ENCODE assay signal across 15 cellular contexts in genomic region chr20:44912189-44912588, GRCh38. TPM values are rescaled to one million over a fixed set of nuclear protein-coding genes. Genes with fewer than 3 reads are reported as not detected.
DNase-seq lines count a peak whose midpoint lies in the region; ATAC-seq and TF ChIP-seq lines count a peak whose summit lies in the region.
"Had no signal": no experiment of that assay in that cellular context is flagged by ENCODE, and none has a peak within 500 bp of the region (broad histone marks: within the 10 kb centered on the region; RNA-seq: fewer than 3 reads in every experiment).

No MANE protein-coding gene starts in this region.

- POLR2A ChIA-PET in PC-3 (lab: Charles Lee; ENCODE audit: unreplicated experiment), result no interaction called here

- H3K36me3 ChIP-seq in PC-3 (ENCODE audit: low read depth, low read length), result peaks cover 34% of the 10 kb centered on the region

- peak overlapping the region; percentile 87 for H3K4me2 ChIP-seq in PC-3 (ENCODE audit: low read length)

- H3K4me1 Mint-ChIP-seq in T-helper 2 cell treated with Interferon-gamma antibody and Interleukin-4, amounts not matched to agents 5 μg/mL and 100 μg/mL, for 36 hours (ENCODE audit: low read depth), result peaks cover 22% of the 10 kb centered on the region
- H3K4me1 Mint-ChIP-seq in nephron, result peaks cover 4% of the 10 kb centered on the region

- intact Hi-C loops in PC-3 (cut with micrococcal nuclease), result loop anchor here (5.0 kb wide), 1 partner anchor 380 kb away; no protein-coding TSS in a partner anchor

- CTCF ChIA-PET in PC-3 (lab: Charles Lee), result interaction anchor here (1.2 kb wide), 1 partner anchor 183 kb away, joined by 3 read pairs; no protein-coding TSS in a partner anchor

- ATAC-seq in PC-3 (no peak), GM21717 (IDR thresholded peaks at IDR 0.05; ENCODE audit: unreplicated experiment) (no peak), esophagus mucosa (no peak)

- H3K9me2 ChIP-seq in PC-3 (replicated peaks; ENCODE audit: low read length), result no peaks in the 10 kb centered on the region

- H3K79me2 ChIP-seq in PC-3 (ENCODE audit: low read length), result peaks cover 14% of the 10 kb centered on the region; the same call in 1 of the 2 replicates

- H3K36me3 Mint-ChIP-seq in T-helper 2 cell treated with Interferon-gamma antibody and Interleukin-4, amounts not matched to agents 5 μg/mL and 100 μg/mL, for 36 hours (ENCODE audit: low read depth), result peaks cover 29% of the 10 kb centered on the region
- H3K36me3 Mint-ChIP-seq in nephron (ENCODE audit: low read depth), result peaks cover 20% of the 10 kb centered on the region

- no peak overlapping the region for H2AFZ ChIP-seq in PC-3 (ENCODE audit: low read length)

- BruUV-seq in PC-3 (replicated peaks; lab: Mats Ljungman, UMichigan), result no TSS peak

- TF ChIP-seq CTCF in PC-3 (conservative IDR thresholded peaks at IDR 0.05; ENCODE audit: low read depth, low read length) (no peak), nephron (IDR thresholded peaks at IDR 0.05; ENCODE audit: unreplicated experiment in 3 of 3) (no peak)

- peak overlapping the region; percentile 9 for H3K27ac Mint-ChIP-seq in T-helper 2 cell treated with Interferon-gamma antibody and Interleukin-4, amounts not matched to agents 5 μg/mL and 100 μg/mL, for 36 hours
- no peak overlapping the region for H3K27ac Mint-ChIP-seq in nephron
- H3K27ac Mint-ChIP-seq: B cell had no signal

- peaks cover 6% of the 10 kb centered on the region; the same call in 1 of the 2 replicates for H3K4me1 ChIP-seq in PC-3 (ENCODE audit: insufficient read depth, low read length)

- no peak overlapping the region for H3K9ac ChIP-seq in PC-3 (ENCODE audit: low read length)

- no peaks in the 10 kb centered on the region for H4K20me1 ChIP-seq in PC-3 (ENCODE audit: low read length)

- no peak for DNase-seq in T-helper 2 cell treated with Interferon-gamma antibody and Interleukin-4, amounts not matched to agents 5 μg/mL and 100 μg/mL, for 36 hours (ENCODE audit: low spot score)
- DNase-seq in T-helper 2 cell (no peak), PC-3 (no peak)
- DNase-seq: activated gamma-delta T cell treated with Interleukin-2 at 50 U/mL for 16 hours; central memory CD4-positive, alpha-beta T cell; erythroblast; mesenchymal stem cell; NCI-H187 treated with DMSO at 0.1 percent for 48 hours; stimulated activated CD4-positive, alpha-beta T cell treated with anti-CD3 and anti-CD28 coated beads, Interleukin-4, amount 100 ng/mL, for 24 hours had no signal

- peaks cover 7% of the 10 kb centered on the region for H3F3A ChIP-seq in PC-3 (ENCODE audit: low read length, unreplicated experiment)

- no peaks in the 10 kb centered on the region for H3K9me3 ChIP-seq in PC-3 (ENCODE audit: low read length)
- H3K9me3 ChIP-seq: upper lobe of right lung had no signal

- no peaks in the 10 kb centered on the region for H3K27me3 ChIP-seq in PC-3 (ENCODE audit: low read length)
- H3K27me3 ChIP-seq: upper lobe of right lung had no signal

- H3K4me3 Mint-ChIP-seq in T-helper 2 cell treated with Interferon-gamma antibody and Interleukin-4, amounts not matched to agents 5 μg/mL and 100 μg/mL, for 36 hours, result no peak overlapping the region
- peak overlapping the region; percentile 73 to 82 (median 76) for H3K4me3 Mint-ChIP-seq in nephron

- no peaks in the 10 kb centered on the region for H3K27me3 Mint-ChIP-seq in T-helper 2 cell treated with Interferon-gamma antibody and Interleukin-4, amounts not matched to agents 5 μg/mL and 100 μg/mL, for 36 hours (ENCODE audit: low read depth)
- no peaks in the 10 kb centered on the region for H3K27me3 Mint-ChIP-seq in nephron (ENCODE audit: low read depth)
- H3K27me3 Mint-ChIP-seq: B cell had no signal

- no peak overlapping the region for H3K27ac ChIP-seq in PC-3 (ENCODE audit: low read length)
- H3K27ac ChIP-seq: SK-N-MC, upper lobe of right lung had no signal

- no peak overlapping the region for H3K4me3 ChIP-seq in PC-3 (ENCODE audit: low read length)
- H3K4me3 ChIP-seq: SK-N-MC, upper lobe of right lung had no signal

- H3K9me3 Mint-ChIP-seq in T-helper 2 cell treated with Interferon-gamma antibody and Interleukin-4, amounts not matched to agents 5 μg/mL and 100 μg/mL, for 36 hours, result no peaks in the 10 kb centered on the region
- no peaks in the 10 kb centered on the region for H3K9me3 Mint-ChIP-seq in nephron

RNA-seq across cellular contexts. Expression of gene PABPC1L, which starts 2.3 kb away (rescaled TPM):
- total RNA-seq in PC-3 (2014; rRNA removed) (32.0 and 40.7 TPM in 2 replicates), esophagus mucosa (10.0 TPM)

RNA-seq across cellular contexts. Expression of gene YWHAB, which starts 26.7 kb away (rescaled TPM):
- total RNA-seq in PC-3 (2014; rRNA removed) (116 and 118 TPM in 2 replicates), esophagus mucosa (158 TPM)

RNA-seq across cellular contexts. Expression of gene TOMM34, which starts 48.0 kb away (rescaled TPM):
- 103 and 120 TPM in 2 replicates for total RNA-seq in PC-3 (2014; rRNA removed)
- 11.4 TPM for total RNA-seq in esophagus mucosa

RNA-seq across cellular contexts. Expression of gene STK4, which starts 54.1 kb away (rescaled TPM):
- total RNA-seq in PC-3 (2014; rRNA removed) (18.6 and 20.6 TPM in 2 replicates), esophagus mucosa (15.8 TPM)
